26 cellular contexts compared by ENCODE assay signal in genomic region chr3:188083011-188083410, GRCh38.
"Had no signal": no experiment of that assay in that cellular context is flagged by ENCODE, and none has a peak within 500 bp of the region (broad histone marks: within the 10 kb centered on the region; RNA-seq: fewer than 3 reads in every experiment).

No MANE protein-coding gene starts in this region.

- H3K36me3 ChIP-seq: ascending aorta, esophagus muscularis mucosa, neutrophil, pancreas, spleen, thoracic aorta, upper lobe of left lung, WERI-Rb-1 had no signal

- ATAC-seq: activated CD4-positive, CD25-positive, alpha-beta regulatory T cell treated with anti-CD3 and anti-CD28 coated beads, Interleukin-2, amount 50 U/mL, for 24 hours; pancreas; psoas muscle; T-helper 17 cell had no signal

- H3K27ac ChIP-seq: ascending aorta, neutrophil, pancreas, psoas muscle, thoracic aorta, upper lobe of left lung, WERI-Rb-1 had no signal

- H3K27me3 Mint-ChIP-seq: naive B cell, T-helper 17 cell had no signal

- DNase-seq: activated CD4-positive, alpha-beta T cell treated with anti-CD3 and anti-CD28 coated beads for 48 hours; activated CD4-positive, alpha-beta T cell treated with anti-CD3 and anti-CD28 coated beads, Interleukin-2, amount 50 U/mL, for 48 hours; activated CD8-positive, alpha-beta memory T cell treated with anti-CD3 and anti-CD28 coated beads for 24 hours; activated gamma-delta T cell; activated naive CD4-positive, alpha-beta T cell treated with anti-CD3 and anti-CD28 coated beads, Interleukin-2, amount 10 ng/mL, durations not matched to agents 7 days and 5 days; activated naive CD8-positive, alpha-beta T cell treated with anti-CD3 and anti-CD28 coated beads, Interleukin-2, amount 10 ng/mL, durations not matched to agents 7 days and 5 days; caudate nucleus; cortex of kidney; foreskin melanocyte; mammary epithelial cell; naive B cell; nephron progenitor cell; pancreas; psoas muscle; spleen; stimulated activated naive CD4-positive, alpha-beta T cell treated with Interleukin-2 at 50 U/mL for 16 hours; T-helper 17 cell; T1000; upper lobe of left lung; WERI-Rb-1 had no signal

- H3K4me3 ChIP-seq: ascending aorta, esophagus muscularis mucosa, pancreas, psoas muscle, spleen, thoracic aorta, upper lobe of left lung had no signal

- H3K4me1 ChIP-seq: ascending aorta, pancreas, upper lobe of left lung had no signal

- H3K4me3 Mint-ChIP-seq: activated naive CD4-positive, alpha-beta T cell treated with anti-CD3 and anti-CD28 coated beads, Interleukin-2, amount 10 ng/mL, durations not matched to agents 7 days and 5 days; activated naive CD8-positive, alpha-beta T cell treated with anti-CD3 and anti-CD28 coated beads, Interleukin-2, amount 10 ng/mL, durations not matched to agents 7 days and 5 days; naive B cell; nephron progenitor cell; T-helper 17 cell had no signal

- H3K4me1 Mint-ChIP-seq: activated naive CD4-positive, alpha-beta T cell treated with anti-CD3 and anti-CD28 coated beads, Interleukin-2, amount 10 ng/mL, durations not matched to agents 7 days and 5 days; T-helper 17 cell had no signal

- H3K36me3 Mint-ChIP-seq: naive B cell had no signal

- H3K9me3 ChIP-seq: esophagus muscularis mucosa, neutrophil, psoas muscle, thoracic aorta, upper lobe of left lung had no signal

- H3K27me3 ChIP-seq: ascending aorta, esophagus muscularis mucosa, neutrophil, pancreas, spleen, upper lobe of left lung had no signal

- FAIRE-seq: islet of Langerhans, pancreas had no signal

- H3K27ac Mint-ChIP-seq: activated naive CD4-positive, alpha-beta T cell treated with anti-CD3 and anti-CD28 coated beads, Interleukin-2, amount 10 ng/mL, durations not matched to agents 7 days and 5 days; activated naive CD8-positive, alpha-beta T cell treated with anti-CD3 and anti-CD28 coated beads, Interleukin-2, amount 10 ng/mL, durations not matched to agents 7 days and 5 days; nephron progenitor cell; T-helper 17 cell had no signal
